In genomic region chr16:12315330-12316138, GRCh38 we compare ENCODE assay signal across 1 cellular context.
TF ChIP-seq lines count a peak whose summit lies in the region.

No MANE protein-coding gene starts in this region.

TF ChIP-seq in HepG2, 621 proteins besides CTCF, POLR2A, EP300 and RAD21 (continued from another document and continues in another):
- TF ChIP-seq TFE3 (CRISPR knock-in tag; IDR thresholded peaks at IDR 0.05), result 0 out of 2 replicates have a peak, but pooled peaks have one; percentile 26
- peak; percentile 87 for TF ChIP-seq HNF4G (IDR thresholded peaks at IDR 0.05; ENCODE audit: borderline replicate concordance, low read depth, low read length)
- peak; percentile 89 for TF ChIP-seq HNF4G (CRISPR knock-in tag; IDR thresholded peaks at IDR 0.05; ENCODE audit: borderline replicate concordance, low read depth)
- no peak for TF ChIP-seq ZNF556 (CRISPR knock-in tag; IDR thresholded peaks at IDR 0.05; ENCODE audit: borderline replicate concordance)
- peak; percentile 54 for TF ChIP-seq FOXP4 (CRISPR knock-in tag; IDR thresholded peaks at IDR 0.05)
- TF ChIP-seq ZBTB25 (CRISPR knock-in tag; IDR thresholded peaks at IDR 0.05), result 0 out of 2 replicates have a peak, but pooled peaks have one; percentile 23
- TF ChIP-seq LCORL (IDR thresholded peaks at IDR 0.05), result no peak
- TF ChIP-seq LCORL (CRISPR knock-in tag; IDR thresholded peaks at IDR 0.05), result peak; percentile 51; the same call in 1 of the 2 replicates
- no peak for TF ChIP-seq ZNF296 (CRISPR knock-in tag; conservative IDR thresholded peaks at IDR 0.05)
- TF ChIP-seq ZHX2 (IDR thresholded peaks at IDR 0.05; ENCODE audit: low read depth), result peak; percentile 22; the same call in 1 of the 2 replicates
- no peak for TF ChIP-seq ZHX2 (CRISPR knock-in tag; IDR thresholded peaks at IDR 0.05; ENCODE audit: borderline replicate concordance)
- TF ChIP-seq CAMTA2 (CRISPR knock-in tag; IDR thresholded peaks at IDR 0.05; ENCODE audit: borderline replicate concordance), result no peak
- TF ChIP-seq SALL2 (CRISPR knock-in tag; IDR thresholded peaks at IDR 0.05), result peak; percentile 49; the same call in 1 of the 2 replicates
- peak; percentile 59; the same call in 1 of the 2 replicates for TF ChIP-seq TCF7 (IDR thresholded peaks at IDR 0.05; ENCODE audit: low read depth)
- TF ChIP-seq SPEN (CRISPR knock-in tag; IDR thresholded peaks at IDR 0.05; ENCODE audit: low read depth), result no peak
- TF ChIP-seq SMC3 (IDR thresholded peaks at IDR 0.05; ENCODE audit: low read length), result 0 out of 2 replicates have a peak, but pooled peaks have one; percentile 24
- TF ChIP-seq ZNF589 (CRISPR knock-in tag; conservative IDR thresholded peaks at IDR 0.05), result no peak
- TF ChIP-seq GABPA (IDR thresholded peaks at IDR 0.05; ENCODE audit: low read depth, low read length), result no peak
- TF ChIP-seq GABPA (CRISPR knock-in tag; IDR thresholded peaks at IDR 0.05; ENCODE audit: low read depth), result peak; percentile 28; the same call in 1 of the 2 replicates
- 0 out of 2 replicates have a peak, but pooled peaks have one; percentile 36 for TF ChIP-seq PATZ1 (CRISPR knock-in tag; IDR thresholded peaks at IDR 0.05)
- TF ChIP-seq MLX (CRISPR knock-in tag; IDR thresholded peaks at IDR 0.05), result no peak
- TF ChIP-seq FOXK2 (IDR thresholded peaks at IDR 0.05), result no peak
- TF ChIP-seq STAT5B (CRISPR knock-in tag; IDR thresholded peaks at IDR 0.05), result no peak
- TF ChIP-seq PPARG (CRISPR knock-in tag; conservative IDR thresholded peaks at IDR 0.05), result peak; percentile 46; the same call in 1 of the 2 replicates
- no peak for TF ChIP-seq ZNF326 (CRISPR knock-in tag; IDR thresholded peaks at IDR 0.05; ENCODE audit: borderline replicate concordance)
- peak; percentile 18; the same call in 1 of the 2 replicates for TF ChIP-seq CREB1 (IDR thresholded peaks at IDR 0.05)
- no peak for TF ChIP-seq CREB1 (CRISPR knock-in tag; IDR thresholded peaks at IDR 0.05)
- TF ChIP-seq MIER2 (CRISPR knock-in tag; IDR thresholded peaks at IDR 0.05), result no peak
- no peak for TF ChIP-seq TERF1 (CRISPR knock-in tag; IDR thresholded peaks at IDR 0.05)
- TF ChIP-seq SOX6 (IDR thresholded peaks at IDR 0.05), result no peak
- peak; percentile 72 for TF ChIP-seq SOX6 (CRISPR knock-in tag; IDR thresholded peaks at IDR 0.05)
- peak; percentile 58; the same call in 1 of the 2 replicates for TF ChIP-seq SOX5 (CRISPR knock-in tag; IDR thresholded peaks at IDR 0.05; ENCODE audit: borderline replicate concordance)
- TF ChIP-seq TRIM22 (IDR thresholded peaks at IDR 0.05), result no peak
- TF ChIP-seq HMGXB4 (CRISPR knock-in tag; IDR thresholded peaks at IDR 0.05; ENCODE audit: borderline replicate concordance in 1 of 2, low read depth in 1 of 2), result peak in 1 of 2 experiments; percentile 38; a peak in 1 of 4 replicates
- peak; percentile 76 for TF ChIP-seq TEAD3 (CRISPR knock-in tag; optimal IDR thresholded peaks at IDR 0.05; ENCODE audit: borderline replicate concordance)
- peak; percentile 79; the same call in 1 of the 2 replicates for TF ChIP-seq HMG20A (CRISPR knock-in tag; IDR thresholded peaks at IDR 0.05; ENCODE audit: borderline replicate concordance)
- peak; percentile 37; the same call in 1 of the 2 replicates for TF ChIP-seq MED1 (CRISPR knock-in tag; IDR thresholded peaks at IDR 0.05)
- TF ChIP-seq ATF3 (CRISPR knock-in tag; IDR thresholded peaks at IDR 0.05), result peak; percentile 8; the same call in 1 of the 2 replicates
- TF ChIP-seq PCBP1 (IDR thresholded peaks at IDR 0.05; ENCODE audit: borderline replicate concordance, low read depth, low read length), result no peak
- TF ChIP-seq ZNF644 (CRISPR knock-in tag; IDR thresholded peaks at IDR 0.05; ENCODE audit: low read depth), result 0 out of 2 replicates have a peak, but pooled peaks have one; percentile 41
- TF ChIP-seq SOX13 (IDR thresholded peaks at IDR 0.05), result 0 out of 2 replicates have a peak, but pooled peaks have one; percentile 20
- TF ChIP-seq SOX13 (CRISPR knock-in tag; conservative IDR thresholded peaks at IDR 0.05 in 1 of 2, IDR thresholded peaks at IDR 0.05 in 1 of 2), result peak in 1 of 2 experiments; percentile 61; a peak in 2 of 4 replicates
- TF ChIP-seq DNMT1 (CRISPR knock-in tag; IDR thresholded peaks at IDR 0.05), result no peak
- peak; percentile 78 for TF ChIP-seq RARA (CRISPR knock-in tag; IDR thresholded peaks at IDR 0.05)
- TF ChIP-seq TSC22D2 (CRISPR knock-in tag; IDR thresholded peaks at IDR 0.05; ENCODE audit: borderline replicate concordance), result 0 out of 2 replicates have a peak, but pooled peaks have one; percentile 27
- TF ChIP-seq ZNF501 (CRISPR knock-in tag; IDR thresholded peaks at IDR 0.05), result peak; percentile 71
- TF ChIP-seq ZKSCAN1 (IDR thresholded peaks at IDR 0.05; ENCODE audit: low read length), result 0 out of 2 replicates have a peak, but pooled peaks have one; percentile 4
